Comparison of ENCODE assay signal across 21 cellular contexts in the genomic region with DNA sequence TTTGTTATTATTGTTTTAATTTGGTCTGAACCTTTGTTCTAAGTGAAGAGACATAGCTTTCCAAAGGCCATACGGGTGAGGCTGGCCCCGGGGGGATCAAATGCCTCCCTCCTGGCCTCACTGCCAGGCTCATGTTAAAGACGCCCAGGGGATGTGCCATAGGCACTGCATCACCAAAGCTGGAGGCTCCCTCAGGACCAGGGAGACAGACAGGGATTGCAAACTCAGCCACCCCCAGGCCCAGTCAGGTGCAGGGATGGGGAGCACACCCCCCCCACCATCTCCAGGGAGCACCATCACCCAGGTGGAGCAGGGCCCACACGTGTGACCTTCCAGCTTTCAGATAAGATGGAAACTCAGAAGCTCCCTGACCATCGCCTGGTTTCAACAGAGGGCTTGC.
DNase-seq lines count a peak whose midpoint lies in the region; ATAC-seq and TF ChIP-seq lines count a peak whose summit lies in the region.
"Had no signal": no experiment of that assay in that cellular context is flagged by ENCODE, and none has a peak within 500 bp of the region (broad histone marks: within the 10 kb centered on the region; RNA-seq: fewer than 3 reads in every experiment).

No MANE protein-coding gene starts in this region.

- peak overlapping the region; percentile 37 for H3K27ac Mint-ChIP-seq in stimulated activated effector memory CD8-positive, alpha-beta T cell treated with anti-CD3 and anti-CD28 coated beads, Interleukin-12 subunit alpha, Interleukin-12 subunit beta, amount 100 ng/mL, for 72 hours
- H3K27ac Mint-ChIP-seq: CD4-positive, alpha-beta T cell had no signal

- TF ChIP-seq CTCF in mucosa of descending colon (IDR thresholded peaks at IDR 0.05) (no peak), GM10266 (IDR thresholded peaks at IDR 0.05; ENCODE audit: control insufficient read depth, insufficient read depth, low read depth, missing control alignments) (no peak)

- no peaks in the 10 kb centered on the region for H3K4me1 Mint-ChIP-seq in stimulated activated effector memory CD8-positive, alpha-beta T cell treated with anti-CD3 and anti-CD28 coated beads, Interleukin-12 subunit alpha, Interleukin-12 subunit beta, amount 100 ng/mL, for 72 hours

- no peaks in the 10 kb centered on the region for H3K27me3 ChIP-seq in H7 (ENCODE audit: control insufficient read depth, insufficient read depth, low read length)
- H3K27me3 ChIP-seq: MG63 had no signal

- peaks cover 3% of the 10 kb centered on the region for H3K9me3 Mint-ChIP-seq in stimulated activated effector memory CD8-positive, alpha-beta T cell treated with anti-CD3 and anti-CD28 coated beads, Interleukin-12 subunit alpha, Interleukin-12 subunit beta, amount 100 ng/mL, for 72 hours
- H3K9me3 Mint-ChIP-seq: CD4-positive, alpha-beta T cell had no signal

- H3K36me3 ChIP-seq in H7 (replicated peaks; ENCODE audit: control insufficient read depth, insufficient read depth, low read length) (no peaks in the 10 kb centered on the region), mucosa of descending colon (ENCODE audit: low read depth) (no peaks in the 10 kb centered on the region)
- H3K36me3 ChIP-seq: MG63 had no signal

- no peaks in the 10 kb centered on the region for H3K4me1 ChIP-seq in mucosa of descending colon (ENCODE audit: low read depth)

- intact Hi-C loops in mucosa of descending colon (cut with DNase I, micrococcal nuclease), result no loop called here

- no peak for ATAC-seq in mucosa of descending colon
- ATAC-seq in stimulated activated effector memory CD8-positive, alpha-beta T cell treated with anti-CD3 and anti-CD28 coated beads, Interleukin-12 subunit alpha, Interleukin-12 subunit beta, amount 100 ng/mL, for 72 hours, result no peak
- ATAC-seq: A549, GM12878 had no signal

- no peaks in the 10 kb centered on the region for H3K36me3 Mint-ChIP-seq in stimulated activated effector memory CD8-positive, alpha-beta T cell treated with anti-CD3 and anti-CD28 coated beads, Interleukin-12 subunit alpha, Interleukin-12 subunit beta, amount 100 ng/mL, for 72 hours

- H3K9me3 ChIP-seq in mucosa of descending colon, result peaks cover 2% of the 10 kb centered on the region
- H3K9me3 ChIP-seq: A549 had no signal

- no peak overlapping the region for H3K4me3 Mint-ChIP-seq in stimulated activated effector memory CD8-positive, alpha-beta T cell treated with anti-CD3 and anti-CD28 coated beads, Interleukin-12 subunit alpha, Interleukin-12 subunit beta, amount 100 ng/mL, for 72 hours
- H3K4me3 Mint-ChIP-seq: CD4-positive, alpha-beta T cell had no signal

- peak; percentile 35 for DNase-seq in D341Med (ENCODE audit: low spot score)
- DNase-seq in H7, result peak; percentile 47
- peak in 2 of 3 donors; percentile 16 to 35 for DNase-seq in mucosa of descending colon
- DNase-seq in stimulated activated effector memory CD8-positive, alpha-beta T cell treated with anti-CD3 and anti-CD28 coated beads, Interleukin-12 subunit alpha, Interleukin-12 subunit beta, amount 100 ng/mL, for 72 hours (ENCODE audit: low spot score in 2 of 2), result no peak
- no peak for DNase-seq in DMS53 (lab: John Stamatoyannopoulos, UW)
- DNase-seq in activated T-cell treated with anti-CD3 and anti-CD28 coated beads, Interleukin-2, amount 50 U/mL, for 1 hour, result no peak
- no peak for DNase-seq in GM10266 (ENCODE audit: extremely low spot score)
- DNase-seq: AML-193; CD4-positive, alpha-beta T cell; KG1; MG63; NCI-H1105 treated with DMSO at 0.1 percent for 48 hours; NCI-H146; NCI-H1930; NCI-H446; NCI-H526 treated with DMSO at 0.1 percent for 48 hours; RPMI8226; SHP77 had no signal

- H3K4me3 ChIP-seq in H7 (ENCODE audit: insufficient read depth, low read depth, low read length) (no peak overlapping the region), mucosa of descending colon (no peak overlapping the region)
- H3K4me3 ChIP-seq: A549; BLaER1 treated with 17β-estradiol and CSF1 and Interleukin-3, amounts not matched to agents 10 nM and 100 nM; GM12878; MG63 had no signal

Comparison
In these comparisons a context has a peak if more than half of its experiments do, and no peak if none do; other contexts are left out.
1. DNase-seq: peak in D341Med (single experiment), H7 (single experiment) and mucosa of descending colon (2 of 3); none in stimulated activated effector memory CD8-positive, alpha-beta T cell treated with anti-CD3 and anti-CD28 coated beads, Interleukin-12 subunit alpha, Interleukin-12 subunit beta, amount 100 ng/mL, for 72 hours (0 of 2), DMS53 (single experiment), activated T-cell treated with anti-CD3 and anti-CD28 coated beads, Interleukin-2, amount 50 U/mL, for 1 hour (single experiment) and GM10266 (single experiment).